ENCODE assay signal across 1 cellular context in genomic region chr3:10758304-10759037, GRCh38.
A peak's percentile ranks its signal among the peaks of the same experiment; 100 is the strongest.
TF ChIP-seq lines count a peak whose summit lies in the region.

No MANE protein-coding gene starts in this region.

TF ChIP-seq in GM12878, 131 proteins besides CTCF, POLR2A, EP300 and RAD21 (continued from another document):
- peak; percentile 52 for TF ChIP-seq SMC3 (IDR thresholded peaks at IDR 0.05; ENCODE audit: borderline replicate concordance, low read length)
- TF ChIP-seq, protein P1, sequence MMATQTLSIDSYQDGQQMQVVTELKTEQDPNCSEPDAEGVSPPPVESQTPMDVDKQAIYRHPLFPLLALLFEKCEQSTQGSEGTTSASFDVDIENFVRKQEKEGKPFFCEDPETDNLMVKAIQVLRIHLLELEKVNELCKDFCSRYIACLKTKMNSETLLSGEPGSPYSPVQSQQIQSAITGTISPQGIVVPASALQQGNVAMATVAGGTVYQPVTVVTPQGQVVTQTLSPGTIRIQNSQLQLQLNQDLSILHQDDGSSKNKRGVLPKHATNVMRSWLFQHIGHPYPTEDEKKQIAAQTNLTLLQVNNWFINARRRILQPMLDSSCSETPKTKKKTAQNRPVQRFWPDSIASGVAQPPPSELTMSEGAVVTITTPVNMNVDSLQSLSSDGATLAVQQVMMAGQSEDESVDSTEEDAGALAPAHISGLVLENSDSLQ (IDR thresholded peaks at IDR 0.05) = peak; percentile 73
